In genomic region chr19:4326837-4327251, GRCh38 we compare ENCODE assay signal across 10 cellular contexts.
A peak's percentile ranks its signal among the peaks of the same experiment; 100 is the strongest.
DNase-seq lines count a peak whose midpoint lies in the region; ATAC-seq and TF ChIP-seq lines count a peak whose summit lies in the region.
"Had no signal": no experiment of that assay in that cellular context is flagged by ENCODE, and none has a peak within 500 bp of the region (broad histone marks: within the 10 kb centered on the region; RNA-seq: fewer than 3 reads in every experiment).

No MANE protein-coding gene starts in this region.

- ATAC-seq in memory B cell (ENCODE audit: low read depth) (no peak), GM19452 (IDR thresholded peaks at IDR 0.05; ENCODE audit: unreplicated experiment) (no peak), GM18517 (IDR thresholded peaks at IDR 0.05; ENCODE audit: unreplicated experiment) (no peak)
- ATAC-seq in activated CD4-positive, CD25-positive, alpha-beta regulatory T cell treated with anti-CD3 and anti-CD28 coated beads, Interleukin-2, amount 50 U/mL, for 24 hours, result no peak

- H3K27me3 Mint-ChIP-seq in memory B cell, result peaks cover 17% of the 10 kb centered on the region

- TF ChIP-seq CTCF in AG04449 (IDR thresholded peaks at IDR 0.05; ENCODE audit: insufficient read depth, low read length, missing control alignments) (no peak), astrocyte of the spinal cord (IDR thresholded peaks at IDR 0.05; ENCODE audit: low read depth, low read length) (no peak)

- in situ Hi-C loops in astrocyte of the spinal cord (cut with HindIII; ENCODE audit: low sequenced_read_pairs), result no loop called here

- CTCF ChIA-PET in AG04449 (lab: Yijun Ruan, JAX), result no interaction called here
- CTCF ChIA-PET in HEK293T (lab: Yijun Ruan, JAX), result no interaction called here

- peaks cover 15% of the 10 kb centered on the region for H3K4me1 Mint-ChIP-seq in memory B cell

- no peak overlapping the region for H3K27ac Mint-ChIP-seq in memory B cell

- H3K9me3 Mint-ChIP-seq in memory B cell, result no peaks in the 10 kb centered on the region
- H3K9me3 Mint-ChIP-seq: activated naive CD4-positive, alpha-beta T cell treated with anti-CD3 and anti-CD28 coated beads, Interleukin-2, amount 50 U/mL, for 72 hours had no signal

- peak overlapping the region; percentile 52 for H3K4me3 Mint-ChIP-seq in memory B cell

- POLR2A ChIA-PET in AG04449 (lab: Yijun Ruan, JAX), result no interaction called here
- POLR2A ChIA-PET in HEK293T (lab: Yijun Ruan, JAX), result no interaction called here

- H3K4me3 ChIP-seq in AG04449 (ENCODE audit: low read depth, low read length) (peak overlapping the region; percentile 23), astrocyte of the spinal cord (ENCODE audit: low read depth, low read length) (peak overlapping the region; percentile 15)

- DNase-seq in AG04449 (ENCODE audit: low read depth, low spot score), result no peak
- DNase-seq in HEK293T (ENCODE audit: extremely low spot score), result no peak
- DNase-seq in astrocyte of the spinal cord (ENCODE audit: low read depth, low spot score), result no peak
- DNase-seq in memory B cell (ENCODE audit: low spot score in 2 of 2), result no peak
- no peak for DNase-seq in NCI-H510A treated with DMSO at 0.1 percent for 48 hours (lab: John Stamatoyannopoulos, UW)
- DNase-seq: SHP77 treated with DMSO at 0.1 percent for 48 hours had no signal

- no peaks in the 10 kb centered on the region for H3K36me3 Mint-ChIP-seq in memory B cell

TF ChIP-seq in HEK293T, 16 proteins besides CTCF, POLR2A, EP300 and RAD21:
- TF ChIP-seq SUZ12 (IDR thresholded peaks at IDR 0.05) (no peak), L3MBTL2 (conservative IDR thresholded peaks at IDR 0.05) (peak; percentile 74)
